20 cellular contexts compared by ENCODE assay signal in the genomic region with DNA sequence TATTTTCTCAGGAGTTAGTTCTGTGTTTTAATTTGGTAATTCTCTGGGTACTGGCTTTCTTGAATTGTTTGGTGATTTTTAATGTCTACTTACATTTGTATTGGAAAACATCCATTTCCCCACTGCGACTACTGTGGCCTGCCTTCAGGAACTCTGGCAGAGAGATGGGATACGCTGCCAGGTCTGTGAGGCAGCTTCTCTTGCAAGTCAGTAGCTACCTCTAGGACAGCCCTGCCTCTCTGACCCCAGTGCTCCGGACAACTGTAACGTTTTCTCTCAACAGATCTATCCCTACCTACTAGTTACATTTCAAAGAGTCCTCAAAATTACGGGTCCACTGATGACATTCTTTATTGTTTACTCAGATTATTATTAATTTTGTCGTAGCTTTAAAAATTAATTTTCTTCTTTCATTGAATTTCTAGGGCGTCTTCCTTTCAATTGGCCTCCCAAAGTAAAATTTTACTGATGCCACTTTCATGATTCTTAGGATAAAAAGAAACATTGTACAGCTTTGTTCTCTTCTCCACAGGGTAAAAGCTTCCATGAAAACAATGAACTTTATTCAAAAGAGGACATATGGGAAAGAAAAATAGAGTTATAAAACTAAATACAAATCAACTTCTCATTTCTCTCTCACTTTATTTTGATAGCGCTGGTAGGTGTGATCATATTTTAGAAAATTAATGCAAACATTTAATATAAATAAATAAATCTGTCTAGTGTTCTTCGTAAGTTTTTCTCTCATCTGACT.
"Had no signal": no experiment of that assay in that cellular context is flagged by ENCODE, and none has a peak within 500 bp of the region (broad histone marks: within the 10 kb centered on the region; RNA-seq: fewer than 3 reads in every experiment).

No MANE protein-coding gene starts in this region.

- H3K4me3 ChIP-seq: esophagus muscularis mucosa, gastroesophageal sphincter, lung, spleen, thyroid gland, uterus had no signal

- H3K4me1 ChIP-seq: esophagus muscularis mucosa, gastroesophageal sphincter, spleen, thyroid gland, uterus had no signal

- H3K9me3 ChIP-seq: esophagus muscularis mucosa, gastroesophageal sphincter, spleen, thyroid gland, uterus had no signal

- ATAC-seq: effector memory CD8-positive, alpha-beta T cell; gastroesophageal sphincter; left colon; left ventricle myocardium superior; naive thymus-derived CD4-positive, alpha-beta T cell; sciatic nerve; stimulated activated memory B cell treated with anti-CD40 and anti-IgM and Interleukin-4, amounts not matched to agents 10 μg/mL and 1 μg/mL and 100 μg/mL, for 72 hours had no signal

- H3K27me3 ChIP-seq: thyroid gland, uterus had no signal

- H3K36me3 ChIP-seq: esophagus muscularis mucosa, gastroesophageal sphincter, spleen, thyroid gland, uterus had no signal

- DNase-seq: effector memory CD8-positive, alpha-beta T cell; kidney; left colon; left ventricle myocardium superior; mesendoderm; naive thymus-derived CD4-positive, alpha-beta T cell; nephron progenitor cell; posterior cingulate gyrus; spleen; stimulated activated CD4-positive, alpha-beta T cell treated with anti-CD3 and anti-CD28 coated beads, Interleukin-15, amount 100 ng/mL, for 24 hours; stimulated activated CD4-positive, alpha-beta T cell treated with anti-CD3 and anti-CD28 coated beads, Interleukin-1b, Interleukin-23, amount 100 ng/mL, for 48 hours; stimulated activated CD4-positive, alpha-beta T cell treated with anti-CD3 and anti-CD28 coated beads, Interleukin-4, amount 100 ng/mL, for 24 hours; thyroid gland; uterus had no signal

- H3K27ac ChIP-seq: epithelial cell of prostate, esophagus muscularis mucosa, gastroesophageal sphincter, spleen, thyroid gland, uterus had no signal
